In genomic region chr12:47705571-47706425, GRCh38 we compare ENCODE assay signal across 8 cellular contexts. TPM values are rescaled to one million over a fixed set of nuclear protein-coding genes. Genes with fewer than 3 reads are reported as not detected.
DNase-seq lines count a peak whose midpoint lies in the region; ATAC-seq, FAIRE-seq and TF ChIP-seq lines count a peak whose summit lies in the region.

Gene RPAP3, minus strand, starts transcription at chr12:47706030. Its CDS starts 3,190 bp downstream, at chr12:47702840.

- H3K27ac ChIP-seq in angular gyrus (ENCODE audit: low read depth, low read length) (peak within 1 kb of the TSS; percentile 84), prostate gland (peak within 1 kb of the TSS; percentile 76 to 77), urinary bladder (ENCODE audit: low read depth) (peak within 1 kb of the TSS; percentile 80)

- peak within 1 kb of the TSS; percentile 98 for H3K27ac Mint-ChIP-seq in T-helper 17 cell

- H3K36me3 ChIP-seq in prostate gland (no peaks in the 10 kb centered on the region), urinary bladder (ENCODE audit: insufficient read depth) (peaks cover 1% of the 10 kb centered on the region)

- no peaks in the 10 kb centered on the region for H3K27me3 ChIP-seq in prostate gland (replicated peaks; ENCODE audit: insufficient read depth)

- H3K4me3 ChIP-seq in prostate gland (peak within 1 kb of the TSS; percentile 75 to 93), urinary bladder (ENCODE audit: low read depth, low read length) (peak within 1 kb of the TSS; percentile 92)

- H3K4me3 Mint-ChIP-seq in T-helper 17 cell = peak within 1 kb of the TSS; percentile 99

- H3K4me1 Mint-ChIP-seq in T-helper 17 cell = peaks cover 47% of the 10 kb centered on the region

- H3K9me3 ChIP-seq in T-helper 17 cell (ENCODE audit: control insufficient read depth, low read length, poor library complexity, severe bottlenecking) = no peaks in the 10 kb centered on the region
- no peaks in the 10 kb centered on the region for H3K9me3 ChIP-seq in prostate gland

- H3K27me3 Mint-ChIP-seq in T-helper 17 cell = no peaks in the 10 kb centered on the region

- peaks cover 6% of the 10 kb centered on the region for H3K36me3 Mint-ChIP-seq in T-helper 17 cell (ENCODE audit: low read depth)

- under 1% methylated on average over 66 of the region's 66 CpGs for WGBS in prostate gland
- under 1% methylated on average over 66 of the region's 66 CpGs for WGBS in urinary bladder

- peak; percentile 99 for FAIRE-seq in GM12892 (lab: Jason Lieb, UNC)

- TF ChIP-seq POLR2A in GM12892 (IDR thresholded peaks at IDR 0.05; ENCODE audit: low read depth, low read length) (peak; percentile 87), prostate gland (IDR thresholded peaks at IDR 0.05) (peak; percentile 82)

- TF ChIP-seq CTCF in prostate gland (IDR thresholded peaks at IDR 0.05) = peak; percentile 36 to 75 (median 64)

- DNase-seq in GM12892 (ENCODE audit: insufficient read length) (peak; percentile 73), NCI-H146 treated with DMSO at 0.1 percent for 48 hours (lab: John Stamatoyannopoulos, UW; ENCODE audit: unreplicated experiment) (peak; percentile 86), T-helper 17 cell (peak; percentile 94 to 96 (median 96)), left ventricle myocardium superior (peak; percentile 99), prostate gland (ENCODE audit: low spot score) (peak; percentile 95)

- ATAC-seq in HG02870 (IDR thresholded peaks at IDR 0.05; ENCODE audit: unreplicated experiment) (peak; percentile 61), T-helper 17 cell (peak; percentile 97), left ventricle myocardium superior (peak; percentile 98)

- H3K4me1 ChIP-seq in prostate gland (replicated peaks) = no peaks in the 10 kb centered on the region
- no peaks in the 10 kb centered on the region for H3K4me1 ChIP-seq in urinary bladder (ENCODE audit: insufficient read depth)

- intact Hi-C loops in left ventricle myocardium superior (cut with micrococcal nuclease) (no loop called here), prostate gland (cut with DNase I) (no loop called here)

RNA-seq across cellular contexts. Expression of gene RPAP3, which starts in this region (rescaled TPM):
- polyA plus RNA-seq in GM12892 (2012; ENCODE audit: missing spikeins) = 31.2 TPM
- 10 to 100 TPM; 22.7 to 23.5 TPM for total RNA-seq in T-helper 17 cell
- total RNA-seq in left ventricle myocardium superior = 19.9 TPM
- total RNA-seq in prostate gland = 10 to 100 TPM; 15.0 to 26.5 TPM
- 29.4 TPM for total RNA-seq in urinary bladder
- 15.5 TPM for polyA plus RNA-seq in urinary bladder

Comparison
In these comparisons a context has a peak if more than half of its experiments do, and no peak if none do; other contexts are left out.
1. Peak in every context shown above with its lines: DNase-seq, ATAC-seq, H3K4me3 ChIP-seq and H3K27ac ChIP-seq.